In genomic region chr16:8887952-8888560, GRCh38 we compare ENCODE assay signal across 12 cellular contexts. TPM values are rescaled to one million over a fixed set of nuclear protein-coding genes. Genes with fewer than 3 reads are reported as not detected.
DNase-seq lines count a peak whose midpoint lies in the region; ATAC-seq, FAIRE-seq and TF ChIP-seq lines count a peak whose summit lies in the region.
"Had no signal": no experiment of that assay in that cellular context is flagged by ENCODE, and none has a peak within 500 bp of the region (broad histone marks: within the 10 kb centered on the region; RNA-seq: fewer than 3 reads in every experiment).

No MANE protein-coding gene starts in this region.

- H3K4me1 Mint-ChIP-seq in activated CD8-positive, alpha-beta memory T cell treated with anti-CD3 and anti-CD28 coated beads, Interleukin-2, amount 10 ng/mL, durations not matched to agents 7 days and 5 days: peaks cover 28% of the 10 kb centered on the region
- peaks cover 9% of the 10 kb centered on the region for H3K4me1 Mint-ChIP-seq in activated CD8-positive, alpha-beta T cell treated with anti-CD3 and anti-CD28 coated beads, Interleukin-2, amount 10 ng/mL, durations not matched to agents 7 days and 5 days (ENCODE audit: low read depth)

- H3K36me3 Mint-ChIP-seq in activated CD8-positive, alpha-beta memory T cell treated with anti-CD3 and anti-CD28 coated beads, Interleukin-2, amount 10 ng/mL, durations not matched to agents 7 days and 5 days: peaks cover 14% of the 10 kb centered on the region
- H3K36me3 Mint-ChIP-seq in activated CD8-positive, alpha-beta T cell treated with anti-CD3 and anti-CD28 coated beads, Interleukin-2, amount 10 ng/mL, durations not matched to agents 7 days and 5 days (ENCODE audit: low read depth): peaks cover 33% of the 10 kb centered on the region

- BruUV-seq in K562 (replicated peaks; lab: Mats Ljungman, UMichigan) (no TSS peak), PC-9 (replicated peaks; lab: Mats Ljungman, UMichigan) (no TSS peak)

- H3K27ac ChIP-seq in K562 (ENCODE audit: extremely low read depth, low read depth, low read length): no peak overlapping the region
- peak overlapping the region in 1 of 5 donors; percentile 21 for H3K27ac ChIP-seq in stomach
- H3K27ac ChIP-seq in PC-9: no peak overlapping the region
- H3K27ac ChIP-seq: esophagus squamous epithelium had no signal

- peaks cover 6 to 43% of the 10 kb centered on the region in 2 experiments; a peak in 4 of 5 replicates for H3K4me1 ChIP-seq in K562 (replicated peaks in 1 of 2; ENCODE audit: control insufficient read depth in 2 of 2, insufficient read depth in 2 of 2, low read length in 2 of 2)
- H3K4me1 ChIP-seq in stomach: peaks cover 18 to 41% (median 31%) of the 10 kb centered on the region in 4 donors
- peaks cover 22% of the 10 kb centered on the region for H3K4me1 ChIP-seq in PC-9 (replicated peaks; ENCODE audit: insufficient read depth)

- H2AFZ ChIP-seq in K562 (ENCODE audit: low read depth, low read length): no peak overlapping the region
- no peak overlapping the region for H2AFZ ChIP-seq in PC-9

- H3K36me3 ChIP-seq in K562 (ENCODE audit: control insufficient read depth, insufficient read depth, low read length): peaks cover 37% of the 10 kb centered on the region; the same call in 2 of the 3 replicates
- H3K36me3 ChIP-seq in stomach: peaks cover 13 to 53% (median 45%) of the 10 kb centered on the region in 4 donors
- H3K36me3 ChIP-seq in PC-9 (ENCODE audit: low read depth): 0 out of 2 replicates have a peak, but pooled peaks cover 7% of the 10 kb centered on the region

- POLR2A ChIA-PET in K562 (lab: Yijun Ruan, JAX): interaction anchor here (0.7 to 1.1 kb wide), 2 partner anchors 13 to 46 kb away, joined by 3 to 5 read pairs; no protein-coding TSS in a partner anchor
- POLR2A ChIA-PET in PC-9 (lab: Charles Lee; ENCODE audit: unreplicated experiment): no interaction called here
- POLR2A ChIA-PET in activated CD8-positive, alpha-beta T cell treated with anti-CD3 and anti-CD28 coated beads, Interleukin-2, amount 10 ng/mL, durations not matched to agents 7 days and 5 days (lab: Charles Lee): no interaction called here

- 58% methylated on average over 11 of the region's 16 CpGs for WGBS in K562 (ENCODE audit: insufficient coverage, low coverage, missing lambda C conversion rate)
- 59 to 77% (median 73%) methylated on average over 9 to 16 of the region's 16 CpGs for WGBS in stomach, 5 donors

- H3K9ac ChIP-seq in K562 (ENCODE audit: insufficient read depth in 1 of 2, low read depth in 2 of 2, low read length in 2 of 2): peak overlapping the region in 1 of 2 experiments; percentile 79; a peak in 2 of 4 replicates

- no peaks in the 10 kb centered on the region for H3K9me3 ChIP-seq in K562 (replicated peaks; ENCODE audit: control insufficient read depth, insufficient read depth, low read depth, low read length)
- H3K9me3 ChIP-seq in stomach: no peaks in the 10 kb centered on the region
- H3K9me3 ChIP-seq in PC-9 (ENCODE audit: insufficient read depth, low read depth): no peaks in the 10 kb centered on the region
- H3K9me3 ChIP-seq: esophagus squamous epithelium had no signal

- TF ChIP-seq RAD21 in K562 (CRISPR knock-in tag; conservative IDR thresholded peaks at IDR 0.05 in 1 of 2, IDR thresholded peaks at IDR 0.05 in 1 of 2): no peak

- TF ChIP-seq POLR2A in K562 (conservative IDR thresholded peaks at IDR 0.05) (no peak), stomach (IDR thresholded peaks at IDR 0.05) (no peak)

- peaks cover 4% of the 10 kb centered on the region for H3K9me1 ChIP-seq in K562 (ENCODE audit: control insufficient read depth, insufficient read depth, low read length)

- H3F3A ChIP-seq in PC-9 (ENCODE audit: insufficient read depth, low read depth): peaks cover 28% of the 10 kb centered on the region

- H3K4me3 ChIP-seq in K562 (no peak overlapping the region), stomach (no peak overlapping the region), PC-9 (no peak overlapping the region)
- H3K4me3 ChIP-seq: esophagus squamous epithelium had no signal

- intact Hi-C loops in K562 (cut with micrococcal nuclease) (no loop called here), stomach (cut with DNase I; ENCODE audit: low total_unique reads) (loop anchor here (10.0 kb wide), 2 partner anchors 83 to 323 kb away; no protein-coding TSS in a partner anchor), PC-9 (cut with micrococcal nuclease; ENCODE audit: unreplicated experiment) (no loop called here)

- TF ChIP-seq CTCF in K562 (IDR thresholded peaks at IDR 0.05 in 2 of 3, conservative IDR thresholded peaks at IDR 0.05 in 1 of 3; ENCODE audit: insufficient read depth in 2 of 3, low read depth in 1 of 3, low read length in 3 of 3) (no peak), stomach (IDR thresholded peaks at IDR 0.05) (no peak), PC-9 (conservative IDR thresholded peaks at IDR 0.05) (no peak)

- peak; percentile 74 for FAIRE-seq in K562 (lab: Jason Lieb, UNC)

- peak; percentile 58 for DNase-seq in LHCN-M2 (ENCODE audit: low read depth)
- peak in 2 of 4 experiments; percentile 23 to 48 for DNase-seq in K562 (ENCODE audit: extremely low read depth in 1 of 4, low spot score in 3 of 4)
- DNase-seq in inferior parietal cortex (ENCODE audit: extremely low spot score): peak; percentile 57
- DNase-seq in stomach: peak; percentile 48
- DNase-seq in PC-9: no peak
- DNase-seq in activated CD8-positive, alpha-beta memory T cell treated with anti-CD3 and anti-CD28 coated beads, Interleukin-2, amount 10 ng/mL, durations not matched to agents 7 days and 5 days: no peak
- DNase-seq in activated CD8-positive, alpha-beta T cell treated with anti-CD3 and anti-CD28 coated beads, Interleukin-2, amount 10 ng/mL, durations not matched to agents 7 days and 5 days: no peak
- DNase-seq: activated effector memory CD4-positive, alpha-beta T cell treated with Interleukin-2 at 50 U/mL for 16 hours; esophagus squamous epithelium; naive B cell; NCI-H1417 treated with DMSO at 0.1 percent for 48 hours had no signal

- no peak for TF ChIP-seq EP300 in K562 (IDR thresholded peaks at IDR 0.05; ENCODE audit: low read length)
- TF ChIP-seq EP300 in stomach (IDR thresholded peaks at IDR 0.05): no peak

- no peak overlapping the region for H3K4me3 Mint-ChIP-seq in activated CD8-positive, alpha-beta memory T cell treated with anti-CD3 and anti-CD28 coated beads, Interleukin-2, amount 10 ng/mL, durations not matched to agents 7 days and 5 days
- H3K4me3 Mint-ChIP-seq in activated CD8-positive, alpha-beta T cell treated with anti-CD3 and anti-CD28 coated beads, Interleukin-2, amount 10 ng/mL, durations not matched to agents 7 days and 5 days: no peak overlapping the region
- H3K4me3 Mint-ChIP-seq: T-helper 2 cell treated with Interferon-gamma antibody and Interleukin-4, amounts not matched to agents 5 μg/mL and 100 μg/mL, for 36 hours had no signal

- CTCF ChIA-PET in K562 (lab: Yijun Ruan, JAX; ENCODE audit: low intra/inter-chr PET ratio): no interaction called here
- CTCF ChIA-PET in PC-9 (lab: Charles Lee): no interaction called here
- CTCF ChIA-PET in activated CD8-positive, alpha-beta memory T cell treated with anti-CD3 and anti-CD28 coated beads, Interleukin-2, amount 10 ng/mL, durations not matched to agents 7 days and 5 days (lab: Charles Lee): interaction anchor here (0.7 to 1.1 kb wide), 2 partner anchors 22 to 166 kb away, joined by 3 read pairs; no protein-coding TSS in a partner anchor
- CTCF ChIA-PET in activated CD8-positive, alpha-beta T cell treated with anti-CD3 and anti-CD28 coated beads, Interleukin-2, amount 10 ng/mL, durations not matched to agents 7 days and 5 days (lab: Charles Lee): interaction anchor here (4.1 kb wide), 1 partner anchor 8 kb away, joined by 19 read pairs; no protein-coding TSS in a partner anchor

- H4K20me1 ChIP-seq in K562 (replicated peaks; ENCODE audit: control insufficient read depth, insufficient read depth, low read length): peaks cover 26% of the 10 kb centered on the region; the same call in 1 of the 2 replicates
- peaks cover 4% of the 10 kb centered on the region; the same call in 1 of the 2 replicates for H4K20me1 ChIP-seq in PC-9 (ENCODE audit: insufficient read depth)

- H3K27me3 Mint-ChIP-seq in activated CD8-positive, alpha-beta memory T cell treated with anti-CD3 and anti-CD28 coated beads, Interleukin-2, amount 10 ng/mL, durations not matched to agents 7 days and 5 days: peaks cover 8% of the 10 kb centered on the region
- peaks cover 5% of the 10 kb centered on the region for H3K27me3 Mint-ChIP-seq in activated CD8-positive, alpha-beta T cell treated with anti-CD3 and anti-CD28 coated beads, Interleukin-2, amount 10 ng/mL, durations not matched to agents 7 days and 5 days (ENCODE audit: low read depth)

- H3K4me2 ChIP-seq in K562 (ENCODE audit: insufficient read depth, low read length) (no peak overlapping the region), PC-9 (no peak overlapping the region)

- ATAC-seq in K562: peak; percentile 34
- ATAC-seq in activated CD8-positive, alpha-beta memory T cell treated with anti-CD3 and anti-CD28 coated beads, Interleukin-2, amount 10 ng/mL, durations not matched to agents 7 days and 5 days: no peak
- ATAC-seq in activated CD8-positive, alpha-beta T cell treated with anti-CD3 and anti-CD28 coated beads, Interleukin-2, amount 10 ng/mL, durations not matched to agents 7 days and 5 days: no peak

- H3K27ac Mint-ChIP-seq in activated CD8-positive, alpha-beta memory T cell treated with anti-CD3 and anti-CD28 coated beads, Interleukin-2, amount 10 ng/mL, durations not matched to agents 7 days and 5 days: no peak overlapping the region
- no peak overlapping the region for H3K27ac Mint-ChIP-seq in activated CD8-positive, alpha-beta T cell treated with anti-CD3 and anti-CD28 coated beads, Interleukin-2, amount 10 ng/mL, durations not matched to agents 7 days and 5 days
- H3K27ac Mint-ChIP-seq: T-helper 2 cell treated with Interferon-gamma antibody and Interleukin-4, amounts not matched to agents 5 μg/mL and 100 μg/mL, for 36 hours had no signal

- no peaks in the 10 kb centered on the region for H3K9me2 ChIP-seq in PC-9 (ENCODE audit: insufficient read depth)

- H3K9me3 Mint-ChIP-seq in activated CD8-positive, alpha-beta memory T cell treated with anti-CD3 and anti-CD28 coated beads, Interleukin-2, amount 10 ng/mL, durations not matched to agents 7 days and 5 days (ENCODE audit: low read depth): no peaks in the 10 kb centered on the region
- H3K9me3 Mint-ChIP-seq in activated CD8-positive, alpha-beta T cell treated with anti-CD3 and anti-CD28 coated beads, Interleukin-2, amount 10 ng/mL, durations not matched to agents 7 days and 5 days (ENCODE audit: insufficient read depth): no peaks in the 10 kb centered on the region
- H3K9me3 Mint-ChIP-seq: naive B cell; T-helper 2 cell treated with Interferon-gamma antibody and Interleukin-4, amounts not matched to agents 5 μg/mL and 100 μg/mL, for 36 hours had no signal

- H3K79me2 ChIP-seq in K562 (ENCODE audit: control insufficient read depth, insufficient read depth, low read length): no peaks in the 10 kb centered on the region
- H3K79me2 ChIP-seq in PC-9 (ENCODE audit: low read depth): no peaks in the 10 kb centered on the region

- in situ Hi-C loops in K562 (cut with MboI): no loop called here

- H3K27me3 ChIP-seq in K562 (ENCODE audit: control insufficient read depth in 2 of 2, insufficient read depth in 2 of 2, low read length in 2 of 2) (no peaks in the 10 kb centered on the region), stomach (peaks cover 0 to 15% (median 0%) of the 10 kb centered on the region in 3 donors), PC-9 (ENCODE audit: insufficient read depth, low read depth) (no peaks in the 10 kb centered on the region)

RNA-seq across cellular contexts. Expression of gene LITAFD, which starts 5.9 kb away (rescaled TPM):
- not detected in 2 replicates for total RNA-seq in LHCN-M2 (2014; rRNA removed)
- not detected for polyA plus RNA-seq in LHCN-M2 (2012)
- total RNA-seq in K562 (2011; cell fraction: chromatin; rRNA removed; ENCODE audit: low replicate concordance): not detected in 2 replicates
- not detected in 2 replicates for total RNA-seq in K562 (2011; cell fraction: nucleolus; rRNA removed)
- not detected in 2 replicates for total RNA-seq in K562 (2011; cell fraction: nucleoplasm; rRNA removed)
- not detected in 2 replicates for total RNA-seq in K562 (2014; rRNA removed)
- not detected in 2 replicates for total RNA-seq in K562 (2014; rRNA removed; fragmentation: Illumina TruSeq; extraction: Trizol)
- not detected in 2 replicates for total RNA-seq in K562 (2015; rRNA removed; fragmentation: Illumina TruSeq; extraction: Trizol)
- not detected in 2 replicates for total RNA-seq in K562 (2021)
- polyA plus RNA-seq in K562 (2011; rRNA removed): not detected in 2 replicates
- not detected in 2 replicates for polyA plus RNA-seq in K562 (2011; cell fraction: cytosol; rRNA removed)
- not detected in 2 replicates for polyA plus RNA-seq in K562 (2011; cell fraction: nucleus; rRNA removed)
- not detected in 2 replicates for polyA plus RNA-seq in K562 (2012)
- not detected in 2 replicates for polyA plus RNA-seq in K562 (2014; fragmentation: Illumina TruSeq; extraction: Trizol)
- polyA plus RNA-seq in K562 (2014; fragmentation: Nextera tagmentation; extraction: Ambion mirVana): not detected
- not detected in 2 replicates for polyA plus RNA-seq in K562 (2014; rRNA removed)
- not detected in 2 replicates for polyA minus RNA-seq in K562 (2011; rRNA and poly(A)+ RNA removed)
- polyA minus RNA-seq in K562 (2011; cell fraction: cytosol; rRNA and poly(A)+ RNA removed): not detected in 2 replicates
- polyA minus RNA-seq in K562 (2011; cell fraction: nucleus; rRNA and poly(A)+ RNA removed): not detected in 2 replicates
- not detected for total RNA-seq in stomach
- not detected for polyA plus RNA-seq in stomach
- total RNA-seq in PC-9 (2021): not detected in 2 replicates
- total RNA-seq in activated CD8-positive, alpha-beta memory T cell treated with anti-CD3 and anti-CD28 coated beads, Interleukin-2, amount 10 ng/mL, durations not matched to agents 7 days and 5 days: not detected
- total RNA-seq in activated CD8-positive, alpha-beta T cell treated with anti-CD3 and anti-CD28 coated beads, Interleukin-2, amount 10 ng/mL, durations not matched to agents 7 days and 5 days: not detected
- total RNA-seq: esophagus squamous epithelium had no signal

RNA-seq across cellular contexts. Expression of gene CARHSP1, which starts 19.2 kb away (rescaled TPM):
- total RNA-seq in LHCN-M2 (2014; rRNA removed): 220 and 222 TPM in 2 replicates
- polyA plus RNA-seq in LHCN-M2 (2012): 202 TPM
- total RNA-seq in K562 (2011; cell fraction: chromatin; rRNA removed; ENCODE audit: low replicate concordance): 20.8 and 44.6 TPM in 2 replicates
- total RNA-seq in K562 (2011; cell fraction: nucleolus; rRNA removed): 34.7 and 35.1 TPM in 2 replicates
- 29.4 and 42.3 TPM in 2 replicates for total RNA-seq in K562 (2011; cell fraction: nucleoplasm; rRNA removed)
- 112 and 114 TPM in 2 replicates for total RNA-seq in K562 (2014; rRNA removed)
- 27.0 and 41.1 TPM in 2 replicates for total RNA-seq in K562 (2014; rRNA removed; fragmentation: Illumina TruSeq; extraction: Trizol)
- total RNA-seq in K562 (2015; rRNA removed; fragmentation: Illumina TruSeq; extraction: Trizol): 65.2 and 68.5 TPM in 2 replicates
- total RNA-seq in K562 (2021): 74.5 and 78.0 TPM in 2 replicates
- polyA plus RNA-seq in K562 (2011; rRNA removed): 37.0 and 40.8 TPM in 2 replicates
- 46.0 and 113 TPM in 2 replicates for polyA plus RNA-seq in K562 (2011; cell fraction: cytosol; rRNA removed)
- polyA plus RNA-seq in K562 (2011; cell fraction: nucleus; rRNA removed): 25.6 and 34.1 TPM in 2 replicates
- 72.1 and 96.6 TPM in 2 replicates for polyA plus RNA-seq in K562 (2012)
- 40.4 and 87.0 TPM in 2 replicates for polyA plus RNA-seq in K562 (2014; fragmentation: Illumina TruSeq; extraction: Trizol)
- polyA plus RNA-seq in K562 (2014; fragmentation: Nextera tagmentation; extraction: Ambion mirVana): 10 to 100 TPM in 1 of 2 experiments, 1 to 10 TPM in 1; 5.8 to 17.1 TPM
- polyA plus RNA-seq in K562 (2014; rRNA removed): 97.9 and 104 TPM in 2 replicates
- polyA minus RNA-seq in K562 (2011; rRNA and poly(A)+ RNA removed): 39.1 and 58.1 TPM in 2 replicates
- 34.9 and 36.6 TPM in 2 replicates for polyA minus RNA-seq in K562 (2011; cell fraction: cytosol; rRNA and poly(A)+ RNA removed)
- polyA minus RNA-seq in K562 (2011; cell fraction: nucleus; rRNA and poly(A)+ RNA removed): 12.1 and 17.4 TPM in 2 replicates
- total RNA-seq in stomach: 10 to 100 TPM in 4 of 5 donors, 1 to 10 TPM in 1; 2.0 to 78.6 (median 36.4) TPM
- polyA plus RNA-seq in stomach: 100 to 1,000 TPM in 2 of 3 donors, 10 to 100 TPM in 1; 95.5 to 190 (median 149) TPM
- 179 and 186 TPM in 2 replicates for total RNA-seq in PC-9 (2021)
- 100 to 1,000 TPM; 142 to 176 TPM for total RNA-seq in activated CD8-positive, alpha-beta memory T cell treated with anti-CD3 and anti-CD28 coated beads, Interleukin-2, amount 10 ng/mL, durations not matched to agents 7 days and 5 days
- 100 to 1,000 TPM; 209 to 217 TPM for total RNA-seq in activated CD8-positive, alpha-beta T cell treated with anti-CD3 and anti-CD28 coated beads, Interleukin-2, amount 10 ng/mL, durations not matched to agents 7 days and 5 days

Comparison
In these comparisons a context has a peak if more than half of its experiments do, and no peak if none do; other contexts are left out.
1. DNase-seq: peak in LHCN-M2 (single experiment), inferior parietal cortex (single experiment) and stomach (single experiment); none in PC-9 (0 of 2), activated CD8-positive, alpha-beta memory T cell treated with anti-CD3 and anti-CD28 coated beads, Interleukin-2, amount 10 ng/mL, durations not matched to agents 7 days and 5 days (single experiment) and activated CD8-positive, alpha-beta T cell treated with anti-CD3 and anti-CD28 coated beads, Interleukin-2, amount 10 ng/mL, durations not matched to agents 7 days and 5 days (single experiment).
2. CTCF ChIA-PET loops: an anchor here in activated CD8-positive, alpha-beta memory T cell treated with anti-CD3 and anti-CD28 coated beads, Interleukin-2, amount 10 ng/mL, durations not matched to agents 7 days and 5 days (0.7 to 1.1 kb wide) and activated CD8-positive, alpha-beta T cell treated with anti-CD3 and anti-CD28 coated beads, Interleukin-2, amount 10 ng/mL, durations not matched to agents 7 days and 5 days (4.1 kb wide); none called in K562 and PC-9.